In the genomic region with DNA sequence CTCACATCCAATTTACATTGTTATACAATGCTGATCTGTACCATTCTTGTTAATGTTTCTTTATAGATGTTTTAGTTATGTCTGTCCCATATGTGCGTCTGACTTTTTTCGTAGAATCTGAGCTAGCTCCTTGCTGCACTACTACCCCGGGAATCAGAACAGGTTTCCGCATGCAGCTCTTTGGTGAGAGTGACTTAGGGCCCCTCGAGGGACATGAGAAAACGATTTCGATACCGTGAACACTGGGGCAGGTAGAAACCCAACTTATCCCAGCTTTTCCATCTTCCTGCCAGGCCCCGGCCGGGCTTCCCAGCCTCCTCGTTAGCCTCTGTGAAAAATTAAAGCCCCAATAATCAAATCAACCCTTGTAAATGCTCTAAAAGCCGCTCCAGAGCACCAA, we compare ENCODE assay signal across 13 cellular contexts. TPM values are rescaled to one million over a fixed set of nuclear protein-coding genes. Genes with fewer than 3 reads are reported as not detected.
DNase-seq lines count a peak whose midpoint lies in the region; ATAC-seq and TF ChIP-seq lines count a peak whose summit lies in the region.
"Had no signal": no experiment of that assay in that cellular context is flagged by ENCODE, and none has a peak within 500 bp of the region (broad histone marks: within the 10 kb centered on the region; RNA-seq: fewer than 3 reads in every experiment).

No MANE protein-coding gene starts in this region.

- peaks cover 66% of the 10 kb centered on the region for H3K27me3 Mint-ChIP-seq in CD4-positive, alpha-beta T cell

- peaks cover 6% of the 10 kb centered on the region for H3K4me1 Mint-ChIP-seq in CD4-positive, alpha-beta T cell (ENCODE audit: low read depth)

- TF ChIP-seq CTCF in OCI-LY3 (IDR thresholded peaks at IDR 0.05; ENCODE audit: low read depth, low read length) (no peak), RWPE1 (conservative IDR thresholded peaks at IDR 0.05; ENCODE audit: low read depth) (no peak)
- TF ChIP-seq CTCF in CD4-positive, alpha-beta T cell (IDR thresholded peaks at IDR 0.05): no peak

- H3K27ac ChIP-seq in OCI-LY3 (ENCODE audit: low read length): no peak overlapping the region
- H3K27ac ChIP-seq in iPS-18a (ENCODE audit: low read length): no peak overlapping the region
- no peak overlapping the region for H3K27ac ChIP-seq in neuronal stem cell (replicated peaks; ENCODE audit: low read length)
- H3K27ac ChIP-seq in RWPE1: no peak overlapping the region
- H3K27ac ChIP-seq in CD4-positive, alpha-beta T cell (ENCODE audit: low read depth, low read length): no peak overlapping the region

- H3K27ac Mint-ChIP-seq in CD4-positive, alpha-beta T cell: no peak overlapping the region

- intact Hi-C loops in CD4-positive, alpha-beta T cell (cut with DNase I, micrococcal nuclease): loop anchor here (1.0 to 5.0 kb wide), 2 partner anchors 179 to 224 kb away; partner anchors contain the start of gene HEPN1 (in 1 of the 2)

- H3K36me3 ChIP-seq in H7 (replicated peaks; ENCODE audit: control insufficient read depth, insufficient read depth, low read length): no peaks in the 10 kb centered on the region
- no peaks in the 10 kb centered on the region for H3K36me3 ChIP-seq in OCI-LY3 (replicated peaks; ENCODE audit: low read depth, low read length)
- no peaks in the 10 kb centered on the region for H3K36me3 ChIP-seq in iPS-18a (ENCODE audit: control insufficient read depth, low read depth, low read length)
- H3K36me3 ChIP-seq in neuronal stem cell (replicated peaks in 1 of 2; ENCODE audit: control insufficient read depth in 2 of 2, insufficient read depth in 2 of 2, low read length in 2 of 2): no peaks in the 10 kb centered on the region

- H3K4me2 ChIP-seq in OCI-LY3 (ENCODE audit: low read length) (peak overlapping the region; percentile 61), neuronal stem cell (ENCODE audit: insufficient read depth, low read length, poor library complexity, severe bottlenecking) (no peak overlapping the region)

- H2AFZ ChIP-seq in OCI-LY3 (ENCODE audit: low read depth, low read length): no peak overlapping the region
- H2AFZ ChIP-seq in neuronal stem cell (ENCODE audit: low read length): peak overlapping the region; percentile 87

- no peak overlapping the region for H4K91ac ChIP-seq in neuronal stem cell (ENCODE audit: low read depth, low read length, poor library complexity)

- no peak overlapping the region for H4K8ac ChIP-seq in neuronal stem cell (ENCODE audit: low read depth, low read length)

- no peaks in the 10 kb centered on the region for H4K20me1 ChIP-seq in OCI-LY3 (ENCODE audit: insufficient read depth, low read length)

- H3K4me1 ChIP-seq in OCI-LY3 (ENCODE audit: low read length) (peaks cover 8% of the 10 kb centered on the region), iPS-18a (ENCODE audit: control insufficient read depth, low read depth, low read length) (peaks cover 40% of the 10 kb centered on the region), neuronal stem cell (ENCODE audit: control insufficient read depth in 2 of 2, insufficient read depth in 1 of 2, low read depth in 1 of 2, low read length in 2 of 2) (peaks cover 22 to 44% of the 10 kb centered on the region in 2 donors)

- H3K27me3 ChIP-seq in H7 (ENCODE audit: control insufficient read depth, insufficient read depth, low read length) (peaks cover 51% of the 10 kb centered on the region), OCI-LY3 (ENCODE audit: low read depth, low read length) (peaks cover 9% of the 10 kb centered on the region), iPS-18a (ENCODE audit: control insufficient read depth, insufficient read depth, low read length) (peaks cover 47% of the 10 kb centered on the region), neuronal stem cell (ENCODE audit: control insufficient read depth in 3 of 3, insufficient read depth in 3 of 3, low read depth in 1 of 3, low read length in 3 of 3) (no peaks in the 10 kb centered on the region)
- H3K27me3 ChIP-seq in CD4-positive, alpha-beta T cell (ENCODE audit: control insufficient read depth, insufficient read depth, low read length): peaks cover 19% of the 10 kb centered on the region

- no peak overlapping the region for H2BK15ac ChIP-seq in neuronal stem cell (ENCODE audit: low read length)

- POLR2A ChIA-PET in RWPE1 (lab: Yijun Ruan, JAX; ENCODE audit: low non-redundant PET): no interaction called here
- POLR2A ChIA-PET in CD4-positive, alpha-beta T cell (lab: Charles Lee): interaction anchor here (1.2 kb wide), 1 partner anchor 50 kb away, joined by 4 read pairs; no protein-coding TSS in a partner anchor

- no peaks in the 10 kb centered on the region for H3K79me1 ChIP-seq in neuronal stem cell (ENCODE audit: low read depth, low read length)

- no peak overlapping the region for H3K14ac ChIP-seq in neuronal stem cell (ENCODE audit: low read length)

- no peaks in the 10 kb centered on the region for H3K9me3 Mint-ChIP-seq in CD4-positive, alpha-beta T cell

- H3K9ac ChIP-seq in OCI-LY3 (ENCODE audit: low read length) (no peak overlapping the region), iPS-18a (ENCODE audit: low read length) (no peak overlapping the region), neuronal stem cell (ENCODE audit: low read depth, low read length, poor library complexity) (no peak overlapping the region)

- no peak overlapping the region for H2AK5ac ChIP-seq in neuronal stem cell (ENCODE audit: low read depth, low read length)

- no peak overlapping the region for H3K4me3 Mint-ChIP-seq in CD4-positive, alpha-beta T cell

- no peak for ATAC-seq in CD4-positive, alpha-beta T cell (ENCODE audit: poor library complexity)

- CTCF ChIA-PET in RWPE1 (lab: Yijun Ruan, JAX): interaction anchor here (0.6 to 1.6 kb wide), 9 partner anchors 15 to 272 kb away, joined by 3 to 7 read pairs (median 4); partner anchors contain the start of gene TMEM218
- CTCF ChIA-PET in CD4-positive, alpha-beta T cell (lab: Charles Lee): interaction anchor here (1.8 kb wide), 1 partner anchor 50 kb away, joined by 9 read pairs; no protein-coding TSS in a partner anchor

- DNase-seq in H7 (peak; percentile 51), neuronal stem cell (ENCODE audit: low spot score) (no peak), RWPE1 (ENCODE audit: low spot score) (no peak), dedifferentiated amniotic fluid mesenchymal stem cell (ENCODE audit: extremely low spot score) (no peak)
- DNase-seq in stimulated activated CD4-positive, alpha-beta T cell treated with anti-CD3 and anti-CD28 coated beads, Interleukin-1b, Interleukin-23, amount 100 ng/mL, for 48 hours: no peak
- DNase-seq in CD4-positive, alpha-beta T cell: no peak
- DNase-seq: NCI-H2081 treated with DMSO at 0.1 percent for 48 hours, NCI-H510A had no signal

- no peak overlapping the region for H3K4me3 ChIP-seq in H7 (ENCODE audit: insufficient read depth, low read depth, low read length)
- H3K4me3 ChIP-seq in OCI-LY3 (ENCODE audit: low read length): no peak overlapping the region
- H3K4me3 ChIP-seq in iPS-18a (ENCODE audit: low read length): peak overlapping the region; percentile 19
- H3K4me3 ChIP-seq in neuronal stem cell (ENCODE audit: low read length in 2 of 2): no peak overlapping the region

- no peak overlapping the region for H2BK120ac ChIP-seq in neuronal stem cell (ENCODE audit: low read depth, low read length)

- no peaks in the 10 kb centered on the region for H3K36me3 Mint-ChIP-seq in CD4-positive, alpha-beta T cell (ENCODE audit: low read depth)

- H3K9me3 ChIP-seq in OCI-LY3 (ENCODE audit: insufficient read depth, low read length): no peaks in the 10 kb centered on the region
- no peaks in the 10 kb centered on the region for H3K9me3 ChIP-seq in iPS-18a (ENCODE audit: control insufficient read depth, low read depth, low read length)
- H3K9me3 ChIP-seq in neuronal stem cell (replicated peaks in 1 of 2; ENCODE audit: control insufficient read depth in 2 of 2, insufficient read depth in 1 of 2, low read depth in 1 of 2, low read length in 2 of 2): no peaks in the 10 kb centered on the region
- H3K9me3 ChIP-seq in CD4-positive, alpha-beta T cell (ENCODE audit: control insufficient read depth, low read length): no peaks in the 10 kb centered on the region

- no CpG with 5 or more reads among the region's 12 CpGs for WGBS in neuronal stem cell (ENCODE audit: extremely low coverage in 2 of 2, insufficient read length in 2 of 2, insufficient replicate concordance in 1 of 2), 2 donors

- no peak overlapping the region for H3K4ac ChIP-seq in neuronal stem cell (ENCODE audit: low read length)

- no peak overlapping the region for H3K23ac ChIP-seq in neuronal stem cell (ENCODE audit: low read depth, low read length, poor library complexity)

- no peaks in the 10 kb centered on the region for H3K79me2 ChIP-seq in OCI-LY3 (ENCODE audit: low read length)

- H2BK5ac ChIP-seq in neuronal stem cell (ENCODE audit: low read length): no peak overlapping the region

- no peak overlapping the region for H3K18ac ChIP-seq in neuronal stem cell (ENCODE audit: low read length)

- no peak overlapping the region for H2BK12ac ChIP-seq in neuronal stem cell (ENCODE audit: low read length)

RNA-seq across cellular contexts. Expression of gene PKNOX2, which starts 23.4 kb away (rescaled TPM):
- total RNA-seq in H7 (2014; rRNA removed; shearing (Covaris generic)): 1.6 and 2.2 TPM in 2 replicates
- polyA plus RNA-seq in neuronal stem cell (2013, experiment 1 of 2): 20.5 TPM
- 20.4 TPM for polyA plus RNA-seq in neuronal stem cell (2013, experiment 2 of 2)
- total RNA-seq in CD4-positive, alpha-beta T cell: not detected
- total RNA-seq: Calu3, HepG2, MCF 10A had no signal
- polyA plus RNA-seq: HepG2 had no signal

RNA-seq across cellular contexts. Expression of gene TMEM218, which starts 29.8 kb away (rescaled TPM):
- total RNA-seq in H7 (2014; rRNA removed; shearing (Covaris generic)): 22.7 and 31.9 TPM in 2 replicates
- polyA plus RNA-seq in neuronal stem cell (2013, experiment 1 of 2): 25.3 TPM
- 23.3 TPM for polyA plus RNA-seq in neuronal stem cell (2013, experiment 2 of 2)
- 1 to 10 TPM; 3.9 to 4.4 TPM for total RNA-seq in CD4-positive, alpha-beta T cell
